Comparison of ENCODE assay signal across 8 cellular contexts in the genomic region with DNA sequence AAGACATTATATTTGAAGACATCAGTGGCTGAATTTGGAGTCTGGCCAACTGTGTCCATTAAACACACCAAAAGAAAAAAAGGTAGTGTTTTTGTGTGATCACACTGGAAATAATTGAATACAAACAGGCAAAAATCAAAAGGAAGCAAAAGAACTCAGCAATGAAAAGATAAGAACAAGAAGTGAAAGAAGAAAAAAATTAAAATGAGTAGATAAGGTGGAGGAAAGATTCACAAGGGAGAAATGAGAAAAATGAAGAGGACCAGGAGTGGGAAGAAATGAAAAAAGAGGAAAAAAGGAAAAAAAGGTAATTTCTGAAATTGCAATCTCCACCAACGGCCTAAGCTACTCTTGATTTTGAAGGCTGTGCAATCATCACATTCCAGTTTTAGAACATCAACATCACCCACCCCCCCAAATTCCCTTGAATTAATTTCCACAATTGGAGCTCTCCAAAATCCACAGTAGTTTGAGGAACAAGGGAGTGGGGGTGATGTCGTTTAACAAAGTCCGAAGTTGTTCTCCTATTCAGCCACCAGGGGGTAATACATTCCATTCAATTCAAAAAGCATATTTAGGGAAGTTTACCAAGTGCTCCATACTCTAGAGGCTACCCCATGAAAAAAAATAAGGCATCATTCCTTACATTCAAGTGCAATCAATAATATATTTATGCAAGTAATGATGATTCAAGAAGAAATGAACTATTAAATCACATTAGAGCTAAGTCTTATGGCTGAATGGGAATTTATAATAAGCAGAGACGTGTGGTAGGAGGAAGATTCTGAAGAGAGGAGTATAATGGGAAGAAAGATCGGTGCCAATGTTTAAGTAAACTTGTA. TPM values are rescaled to one million over a fixed set of nuclear protein-coding genes. Genes with fewer than 3 reads are reported as not detected.
DNase-seq lines count a peak whose midpoint lies in the region; ATAC-seq, FAIRE-seq and TF ChIP-seq lines count a peak whose summit lies in the region.

No MANE protein-coding gene starts in this region.

- H3K9me3 Mint-ChIP-seq in stimulated activated naive B cell treated with anti-CD40 and anti-IgM and Interleukin-4, amounts not matched to agents 10 μg/mL and 1 μg/mL and 100 μg/mL, for 72 hours, result no peaks in the 10 kb centered on the region

- no peaks in the 10 kb centered on the region for H3K9me3 ChIP-seq in ascending aorta
- no peaks in the 10 kb centered on the region for H3K9me3 ChIP-seq in right atrium auricular region

- DNase-seq in AG09309 (ENCODE audit: low read depth) (peak; percentile 18), GM12892 (ENCODE audit: insufficient read length) (no peak), NCI-H1092 treated with DMSO at 0.1 percent for 48 hours (lab: John Stamatoyannopoulos, UW) (peak; percentile 40), ascending aorta (ENCODE audit: low spot score in 2 of 2) (no peak), right atrium auricular region (ENCODE audit: low spot score) (no peak), KG1 (lab: John Stamatoyannopoulos, UW) (no peak)
- no peak for DNase-seq in stimulated activated naive B cell treated with anti-CD40 and anti-IgM and Interleukin-4, amounts not matched to agents 10 μg/mL and 1 μg/mL and 100 μg/mL, for 72 hours

- no peak for TF ChIP-seq POLR2A in GM12892 (IDR thresholded peaks at IDR 0.05; ENCODE audit: low read depth, low read length)

- no peaks in the 10 kb centered on the region for H3K36me3 Mint-ChIP-seq in stimulated activated naive B cell treated with anti-CD40 and anti-IgM and Interleukin-4, amounts not matched to agents 10 μg/mL and 1 μg/mL and 100 μg/mL, for 72 hours

- ATAC-seq in stimulated activated naive B cell treated with anti-CD40 and anti-IgM and Interleukin-4, amounts not matched to agents 10 μg/mL and 1 μg/mL and 100 μg/mL, for 72 hours (replicated peaks), result peak in 1 of 2 donors; percentile 61
- ATAC-seq in HG03354 (IDR thresholded peaks at IDR 0.05; ENCODE audit: poor library complexity, severe bottlenecking, unreplicated experiment), result no peak

- H3K4me3 ChIP-seq in AG09309 (ENCODE audit: control insufficient read depth, low read depth, low read length) (no peak overlapping the region), ascending aorta (no peak overlapping the region), right atrium auricular region (no peak overlapping the region)

- H3K36me3 ChIP-seq in ascending aorta, result no peaks in the 10 kb centered on the region
- H3K36me3 ChIP-seq in right atrium auricular region, result no peaks in the 10 kb centered on the region

- intact Hi-C loops in ascending aorta (cut with DNase I), result loop anchor here (1.0 kb wide), 1 partner anchor 125 kb away; no protein-coding TSS in a partner anchor

- H3K4me3 Mint-ChIP-seq in stimulated activated naive B cell treated with anti-CD40 and anti-IgM and Interleukin-4, amounts not matched to agents 10 μg/mL and 1 μg/mL and 100 μg/mL, for 72 hours, result no peak overlapping the region

- H3K4me1 ChIP-seq in ascending aorta, result no peaks in the 10 kb centered on the region
- no peaks in the 10 kb centered on the region for H3K4me1 ChIP-seq in right atrium auricular region

- peaks cover 14% of the 10 kb centered on the region in 2 donors for H3K4me1 Mint-ChIP-seq in stimulated activated naive B cell treated with anti-CD40 and anti-IgM and Interleukin-4, amounts not matched to agents 10 μg/mL and 1 μg/mL and 100 μg/mL, for 72 hours

- TF ChIP-seq CTCF in AG09309 (IDR thresholded peaks at IDR 0.05; ENCODE audit: control insufficient read depth, insufficient read depth, low read depth, low read length, missing control alignments) (peak; percentile 64), ascending aorta (IDR thresholded peaks at IDR 0.05) (peak; percentile 67 to 78 (median 69)), right atrium auricular region (IDR thresholded peaks at IDR 0.05) (peak; percentile 80 to 85)

- H3K27ac Mint-ChIP-seq in stimulated activated naive B cell treated with anti-CD40 and anti-IgM and Interleukin-4, amounts not matched to agents 10 μg/mL and 1 μg/mL and 100 μg/mL, for 72 hours, result peak overlapping the region; percentile 25

- H3K27me3 ChIP-seq in ascending aorta, result no peaks in the 10 kb centered on the region
- no peaks in the 10 kb centered on the region for H3K27me3 ChIP-seq in right atrium auricular region

- no peaks in the 10 kb centered on the region for H3K27me3 Mint-ChIP-seq in stimulated activated naive B cell treated with anti-CD40 and anti-IgM and Interleukin-4, amounts not matched to agents 10 μg/mL and 1 μg/mL and 100 μg/mL, for 72 hours

- no peak overlapping the region for H3K27ac ChIP-seq in ascending aorta
- no peak overlapping the region for H3K27ac ChIP-seq in right atrium auricular region

- peak; percentile 70 for FAIRE-seq in GM12892 (lab: Jason Lieb, UNC)

RNA-seq across cellular contexts. Expression of gene ZNF860, which starts 37.4 kb away (rescaled TPM):
- not detected for polyA plus RNA-seq in GM12892 (2012; ENCODE audit: missing spikeins)
- total RNA-seq in ascending aorta (0.43 TPM), right atrium auricular region (under 1 TPM in 1 of 2 donors, not detected in 1; 0.28 TPM)

RNA-seq across cellular contexts. Expression of gene OSBPL10, which starts 37.9 kb away (rescaled TPM):
- polyA plus RNA-seq in GM12892 (2012; ENCODE audit: missing spikeins), result 0.78 TPM
- total RNA-seq in ascending aorta (169 TPM), right atrium auricular region (1 to 10 TPM; 4.2 to 8.2 TPM)

Comparison
In these comparisons a context has a peak if more than half of its experiments do, and no peak if none do; other contexts are left out.
1. DNase-seq: peak in AG09309 (single experiment) and NCI-H1092 treated with DMSO at 0.1 percent for 48 hours (single experiment); none in GM12892 (single experiment), ascending aorta (0 of 2), right atrium auricular region (single experiment), stimulated activated naive B cell treated with anti-CD40 and anti-IgM and Interleukin-4, amounts not matched to agents 10 μg/mL and 1 μg/mL and 100 μg/mL, for 72 hours (single experiment) and KG1 (single experiment).
2. RNA of gene OSBPL10, which starts 37.9 kb away (total RNA-seq): 169 TPM in ascending aorta (single experiment); 4.2 to 8.2 TPM in right atrium auricular region; every median in the first group is over 10 times any median in the second.
3. Peak in every context shown above with its lines, with median percentiles within 50 percentile points of each other: CTCF ChIP-seq.